Comparison of ENCODE assay signal across 2 cellular contexts in genomic region chr19:1768918-1769644, GRCh38.
TF ChIP-seq lines count a peak whose summit lies in the region.

No MANE protein-coding gene starts in this region.

TF ChIP-seq in GM23338, 12 proteins besides CTCF, POLR2A, EP300 and RAD21:
- TF ChIP-seq ZNF114 (CRISPR knock-in tag; IDR thresholded peaks at IDR 0.05) (no peak), EZH2 (IDR thresholded peaks at IDR 0.05; ENCODE audit: low read depth, unreplicated experiment) (no peak), POLR2AphosphoS5 (IDR thresholded peaks at IDR 0.05; ENCODE audit: low read depth) (no peak), ZNF462 (CRISPR knock-in tag; IDR thresholded peaks at IDR 0.05) (peak; percentile 14; the same call in 1 of the 2 replicates)

TF ChIP-seq in K562, 482 proteins besides CTCF, POLR2A, EP300 and RAD21:
- TF ChIP-seq BCOR (IDR thresholded peaks at IDR 0.05) (peak; percentile 52; the same call in 1 of the 2 replicates), CBX1 (IDR thresholded peaks at IDR 0.05; ENCODE audit: low read depth) (0 out of 2 replicates have a peak, but pooled peaks have one; percentile 25), ZEB2 (IDR thresholded peaks at IDR 0.05) (0 out of 2 replicates have a peak, but pooled peaks have one; percentile 28), RBM25 (IDR thresholded peaks at IDR 0.05; ENCODE audit: low read depth, low read length, severe bottlenecking) (peak; percentile 58), ZNF347 (CRISPR knock-in tag; IDR thresholded peaks at IDR 0.05; ENCODE audit: low read depth) (no peak), HMG20A (CRISPR knock-in tag; conservative IDR thresholded peaks at IDR 0.05) (no peak), KDM1A (IDR thresholded peaks at IDR 0.05) (0 out of 4 replicates have a peak, but pooled peaks of 1 of the 2 experiments have one; percentile 16)
